ENCODE assay signal across 8 cellular contexts in genomic region chr3:141878812-141879211, GRCh38. TPM values are rescaled to one million over a fixed set of nuclear protein-coding genes. Genes with fewer than 3 reads are reported as not detected.
DNase-seq lines count a peak whose midpoint lies in the region; ATAC-seq and TF ChIP-seq lines count a peak whose summit lies in the region.

No MANE protein-coding gene starts in this region.

- no peak for ATAC-seq in activated CD8-positive, alpha-beta memory T cell treated with anti-CD3 and anti-CD28 coated beads, Interleukin-2, amount 10 ng/mL, durations not matched to agents 7 days and 5 days
- ATAC-seq in GM18519 (IDR thresholded peaks at IDR 0.05; ENCODE audit: low FRiP score, unreplicated experiment) (no peak), HG02840 (IDR thresholded peaks at IDR 0.05; ENCODE audit: low FRiP score, unreplicated experiment) (no peak)

- H3K9me3 ChIP-seq in smooth muscle cell (replicated peaks; ENCODE audit: low read depth), result no peaks in the 10 kb centered on the region

- H3K27me3 Mint-ChIP-seq in activated CD8-positive, alpha-beta memory T cell treated with anti-CD3 and anti-CD28 coated beads, Interleukin-2, amount 10 ng/mL, durations not matched to agents 7 days and 5 days, result no peaks in the 10 kb centered on the region

- H3K9me3 Mint-ChIP-seq in activated CD8-positive, alpha-beta memory T cell treated with anti-CD3 and anti-CD28 coated beads, Interleukin-2, amount 10 ng/mL, durations not matched to agents 7 days and 5 days (ENCODE audit: low read depth), result no peaks in the 10 kb centered on the region

- peak overlapping the region; percentile 57 for H3K27ac Mint-ChIP-seq in activated CD8-positive, alpha-beta memory T cell treated with anti-CD3 and anti-CD28 coated beads, Interleukin-2, amount 10 ng/mL, durations not matched to agents 7 days and 5 days

- peaks cover 52% of the 10 kb centered on the region for H4K20me1 ChIP-seq in smooth muscle cell (ENCODE audit: low read depth)

- H3K27me3 ChIP-seq in smooth muscle cell (ENCODE audit: low read depth), result no peaks in the 10 kb centered on the region

- H3F3A ChIP-seq in smooth muscle cell (ENCODE audit: low read depth), result peaks cover 3% of the 10 kb centered on the region

- CTCF ChIA-PET in activated CD8-positive, alpha-beta memory T cell treated with anti-CD3 and anti-CD28 coated beads, Interleukin-2, amount 10 ng/mL, durations not matched to agents 7 days and 5 days (lab: Charles Lee), result interaction anchor here (4.3 kb wide), 1 partner anchor 82 kb away, joined by 42 read pairs; no protein-coding TSS in a partner anchor

- DNase-seq in activated CD8-positive, alpha-beta memory T cell treated with anti-CD3 and anti-CD28 coated beads, Interleukin-2, amount 10 ng/mL, durations not matched to agents 7 days and 5 days, result no peak
- DNase-seq in activated CD8-positive, alpha-beta memory T cell treated with anti-CD3 and anti-CD28 coated beads, Interleukin-2, amount 50 U/mL, for 4 hours, result no peak
- DNase-seq in RPMI8226 (peak; percentile 28), epithelial cell of prostate (ENCODE audit: low read depth, low spot score) (no peak), smooth muscle cell (lab: John Stamatoyannopoulos, UW; ENCODE audit: unreplicated experiment) (no peak)
- DNase-seq in activated CD4-positive, CD25-positive, alpha-beta regulatory T cell (lab: John Stamatoyannopoulos, UW), result no peak

- peaks cover 30% of the 10 kb centered on the region for H3K36me3 Mint-ChIP-seq in activated CD8-positive, alpha-beta memory T cell treated with anti-CD3 and anti-CD28 coated beads, Interleukin-2, amount 10 ng/mL, durations not matched to agents 7 days and 5 days

- H3K4me3 Mint-ChIP-seq in activated CD8-positive, alpha-beta memory T cell treated with anti-CD3 and anti-CD28 coated beads, Interleukin-2, amount 10 ng/mL, durations not matched to agents 7 days and 5 days, result peak overlapping the region; percentile 88

- H3K27ac ChIP-seq in epithelial cell of prostate (peak overlapping the region; percentile 95), smooth muscle cell (ENCODE audit: low read depth) (no peak overlapping the region)

- no peak overlapping the region for H2AFZ ChIP-seq in smooth muscle cell (ENCODE audit: low read depth)

- H3K36me3 ChIP-seq in smooth muscle cell (ENCODE audit: low read depth), result no peaks in the 10 kb centered on the region

- H3K9ac ChIP-seq in smooth muscle cell (ENCODE audit: low read depth), result peak overlapping the region; percentile 89

- peaks cover 19% of the 10 kb centered on the region for H3K4me1 ChIP-seq in smooth muscle cell (ENCODE audit: low read depth)

- peaks cover 52% of the 10 kb centered on the region for H3K4me1 Mint-ChIP-seq in activated CD8-positive, alpha-beta memory T cell treated with anti-CD3 and anti-CD28 coated beads, Interleukin-2, amount 10 ng/mL, durations not matched to agents 7 days and 5 days

- peak overlapping the region; percentile 97 for H3K4me2 ChIP-seq in smooth muscle cell

- H3K79me2 ChIP-seq in smooth muscle cell (ENCODE audit: low read depth), result peaks cover 67% of the 10 kb centered on the region

- 81% methylated on average over 2 of the region's 2 CpGs for WGBS in smooth muscle cell (ENCODE audit: low lambda C conversion rate)

- no peak for TF ChIP-seq CTCF in smooth muscle cell (IDR thresholded peaks at IDR 0.05; ENCODE audit: borderline replicate concordance, insufficient read depth, poor library complexity, severe bottlenecking)

- peak overlapping the region; percentile 99 for H3K4me3 ChIP-seq in smooth muscle cell

RNA-seq across cellular contexts. Expression of gene ATP1B3, which starts 2.4 kb away (rescaled TPM):
- 100 to 1,000 TPM in 1 of 2 experiments, 10 to 100 TPM in 1; 94.9 to 135 TPM for total RNA-seq in activated CD8-positive, alpha-beta memory T cell treated with anti-CD3 and anti-CD28 coated beads, Interleukin-2, amount 10 ng/mL, durations not matched to agents 7 days and 5 days
- total RNA-seq in smooth muscle cell, result 89.2 and 108 TPM in 2 replicates
- polyA plus RNA-seq in smooth muscle cell, result 250 and 271 TPM in 2 replicates
